ENCODE assay signal across 1 cellular context in the genomic region with DNA sequence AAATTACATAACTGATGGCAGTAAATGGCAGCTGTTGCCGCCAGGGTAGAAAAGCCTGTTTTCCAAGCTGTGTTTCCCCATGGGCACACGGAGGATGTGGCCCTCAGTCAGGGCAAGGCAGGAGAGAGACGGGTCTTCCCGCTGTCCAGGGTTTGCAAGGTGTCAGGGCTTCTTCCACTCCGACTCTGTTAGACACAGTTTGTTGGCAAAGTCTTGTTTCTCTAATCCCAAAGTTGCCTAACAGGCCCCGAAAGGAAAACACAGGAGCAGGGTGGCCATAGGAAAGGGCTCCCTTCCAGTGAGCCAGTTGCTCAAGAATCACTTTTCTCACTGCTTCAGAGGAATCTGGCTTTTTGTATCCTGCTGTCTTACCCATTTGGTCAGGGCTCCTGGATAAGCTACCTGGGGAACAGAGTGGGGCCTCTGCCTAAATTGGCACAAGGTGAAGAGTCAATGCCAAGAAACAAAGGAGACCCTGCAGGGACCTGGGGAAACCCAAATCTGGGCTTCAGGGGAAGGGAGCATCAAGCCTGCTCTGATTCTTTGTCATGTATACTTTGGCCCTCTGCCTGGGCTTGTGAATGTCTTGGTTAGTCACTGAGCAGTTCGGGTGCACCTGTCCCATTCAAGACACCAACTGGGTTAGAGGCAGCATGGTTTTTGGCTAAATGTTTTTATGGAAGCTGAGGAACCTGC.
TF ChIP-seq lines count a peak whose summit lies in the region.

No MANE protein-coding gene starts in this region.

TF ChIP-seq in HEK293, 187 proteins besides CTCF, POLR2A, EP300 and RAD21 (continued from another document):
- TF ChIP-seq, protein P1, sequence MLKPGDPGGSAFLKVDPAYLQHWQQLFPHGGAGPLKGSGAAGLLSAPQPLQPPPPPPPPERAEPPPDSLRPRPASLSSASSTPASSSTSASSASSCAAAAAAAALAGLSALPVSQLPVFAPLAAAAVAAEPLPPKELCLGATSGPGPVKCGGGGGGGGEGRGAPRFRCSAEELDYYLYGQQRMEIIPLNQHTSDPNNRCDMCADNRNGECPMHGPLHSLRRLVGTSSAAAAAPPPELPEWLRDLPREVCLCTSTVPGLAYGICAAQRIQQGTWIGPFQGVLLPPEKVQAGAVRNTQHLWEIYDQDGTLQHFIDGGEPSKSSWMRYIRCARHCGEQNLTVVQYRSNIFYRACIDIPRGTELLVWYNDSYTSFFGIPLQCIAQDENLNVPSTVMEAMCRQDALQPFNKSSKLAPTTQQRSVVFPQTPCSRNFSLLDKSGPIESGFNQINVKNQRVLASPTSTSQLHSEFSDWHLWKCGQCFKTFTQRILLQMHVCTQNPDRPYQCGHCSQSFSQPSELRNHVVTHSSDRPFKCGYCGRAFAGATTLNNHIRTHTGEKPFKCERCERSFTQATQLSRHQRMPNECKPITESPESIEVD (tag by site-specific recombination; IDR thresholded peaks at IDR 0.05) = no peak
- TF ChIP-seq, protein P2, sequence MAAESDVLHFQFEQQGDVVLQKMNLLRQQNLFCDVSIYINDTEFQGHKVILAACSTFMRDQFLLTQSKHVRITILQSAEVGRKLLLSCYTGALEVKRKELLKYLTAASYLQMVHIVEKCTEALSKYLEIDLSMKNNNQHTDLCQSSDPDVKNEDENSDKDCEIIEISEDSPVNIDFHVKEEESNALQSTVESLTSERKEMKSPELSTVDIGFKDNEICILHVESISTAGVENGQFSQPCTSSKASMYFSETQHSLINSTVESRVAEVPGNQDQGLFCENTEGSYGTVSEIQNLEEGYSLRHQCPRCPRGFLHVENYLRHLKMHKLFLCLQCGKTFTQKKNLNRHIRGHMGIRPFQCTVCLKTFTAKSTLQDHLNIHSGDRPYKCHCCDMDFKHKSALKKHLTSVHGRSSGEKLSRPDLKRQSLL (tag by site-specific recombination; IDR thresholded peaks at IDR 0.05) = no peak
- TF ChIP-seq, protein P3, sequence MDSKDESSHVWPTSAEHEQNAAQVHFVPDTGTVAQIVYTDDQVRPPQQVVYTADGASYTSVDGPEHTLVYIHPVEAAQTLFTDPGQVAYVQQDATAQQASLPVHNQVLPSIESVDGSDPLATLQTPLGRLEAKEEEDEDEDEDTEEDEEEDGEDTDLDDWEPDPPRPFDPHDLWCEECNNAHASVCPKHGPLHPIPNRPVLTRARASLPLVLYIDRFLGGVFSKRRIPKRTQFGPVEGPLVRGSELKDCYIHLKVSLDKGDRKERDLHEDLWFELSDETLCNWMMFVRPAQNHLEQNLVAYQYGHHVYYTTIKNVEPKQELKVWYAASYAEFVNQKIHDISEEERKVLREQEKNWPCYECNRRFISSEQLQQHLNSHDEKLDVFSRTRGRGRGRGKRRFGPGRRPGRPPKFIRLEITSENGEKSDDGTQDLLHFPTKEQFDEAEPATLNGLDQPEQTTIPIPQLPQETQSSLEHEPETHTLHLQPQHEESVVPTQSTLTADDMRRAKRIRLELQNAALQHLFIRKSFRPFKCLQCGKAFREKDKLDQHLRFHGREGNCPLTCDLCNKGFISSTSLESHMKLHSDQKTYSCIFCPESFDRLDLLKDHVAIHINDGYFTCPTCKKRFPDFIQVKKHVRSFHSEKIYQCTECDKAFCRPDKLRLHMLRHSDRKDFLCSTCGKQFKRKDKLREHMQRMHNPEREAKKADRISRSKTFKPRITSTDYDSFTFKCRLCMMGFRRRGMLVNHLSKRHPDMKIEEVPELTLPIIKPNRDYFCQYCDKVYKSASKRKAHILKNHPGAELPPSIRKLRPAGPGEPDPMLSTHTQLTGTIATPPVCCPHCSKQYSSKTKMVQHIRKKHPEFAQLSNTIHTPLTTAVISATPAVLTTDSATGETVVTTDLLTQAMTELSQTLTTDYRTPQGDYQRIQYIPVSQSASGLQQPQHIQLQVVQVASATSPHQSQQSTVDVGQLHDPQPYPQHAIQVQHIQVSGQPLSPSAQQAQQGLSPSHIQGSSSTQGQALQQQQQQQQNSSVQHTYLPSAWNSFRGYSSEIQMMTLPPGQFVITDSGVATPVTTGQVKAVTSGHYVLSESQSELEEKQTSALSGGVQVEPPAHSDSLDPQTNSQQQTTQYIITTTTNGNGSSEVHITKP (tag by site-specific recombination; IDR thresholded peaks at IDR 0.05) = 0 out of 2 replicates have a peak, but pooled peaks have one; percentile 22
- TF ChIP-seq ZIC2 (tag by site-specific recombination; IDR thresholded peaks at IDR 0.05) (no peak), ZNF600 (tag by site-specific recombination; IDR thresholded peaks at IDR 0.05) (no peak), ZNF10 (tag by site-specific recombination; IDR thresholded peaks at IDR 0.05) (peak; percentile 25; the same call in 1 of the 2 replicates), OSR2 (tag by site-specific recombination; IDR thresholded peaks at IDR 0.05) (peak; percentile 25; the same call in 1 of the 2 replicates), ZXDB (tag by site-specific recombination; IDR thresholded peaks at IDR 0.05) (peak; percentile 33; the same call in 1 of the 2 replicates), ZNF23 (tag by site-specific recombination; IDR thresholded peaks at IDR 0.05; ENCODE audit: borderline replicate concordance) (no peak)
- TF ChIP-seq, protein P4, sequence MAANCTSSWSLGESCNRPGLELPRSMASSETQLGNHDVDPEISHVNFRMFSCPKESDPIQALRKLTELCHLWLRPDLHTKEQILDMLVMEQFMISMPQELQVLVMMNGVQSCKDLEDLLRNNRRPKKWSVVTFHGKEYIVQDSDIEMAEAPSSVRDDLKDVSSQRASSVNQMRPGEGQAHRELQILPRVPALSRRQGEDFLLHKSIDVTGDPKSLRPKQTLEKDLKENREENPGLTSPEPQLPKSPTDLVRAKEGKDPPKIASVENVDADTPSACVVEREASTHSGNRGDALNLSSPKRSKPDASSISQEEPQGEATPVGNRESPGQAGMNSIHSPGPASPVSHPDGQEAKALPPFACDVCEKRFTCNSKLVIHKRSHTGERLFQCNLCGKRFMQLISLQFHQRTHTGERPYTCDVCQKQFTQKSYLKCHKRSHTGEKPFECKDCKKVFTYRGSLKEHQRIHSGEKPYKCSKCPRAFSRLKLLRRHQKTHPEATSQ (tag by site-specific recombination; IDR thresholded peaks at IDR 0.05) = no peak
- TF ChIP-seq, protein P5, sequence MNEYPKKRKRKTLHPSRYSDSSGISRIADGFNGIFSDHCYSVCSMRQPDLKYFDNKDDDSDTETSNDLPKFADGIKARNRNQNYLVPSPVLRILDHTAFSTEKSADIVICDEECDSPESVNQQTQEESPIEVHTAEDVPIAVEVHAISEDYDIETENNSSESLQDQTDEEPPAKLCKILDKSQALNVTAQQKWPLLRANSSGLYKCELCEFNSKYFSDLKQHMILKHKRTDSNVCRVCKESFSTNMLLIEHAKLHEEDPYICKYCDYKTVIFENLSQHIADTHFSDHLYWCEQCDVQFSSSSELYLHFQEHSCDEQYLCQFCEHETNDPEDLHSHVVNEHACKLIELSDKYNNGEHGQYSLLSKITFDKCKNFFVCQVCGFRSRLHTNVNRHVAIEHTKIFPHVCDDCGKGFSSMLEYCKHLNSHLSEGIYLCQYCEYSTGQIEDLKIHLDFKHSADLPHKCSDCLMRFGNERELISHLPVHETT (tag by site-specific recombination; IDR thresholded peaks at IDR 0.05) = no peak
TF ChIP-seq in HEK293: peak in this region for 6.
